Comparison of ENCODE assay signal across 13 cellular contexts in genomic region chr11:16792426-16792825, GRCh38. TPM values are rescaled to one million over a fixed set of nuclear protein-coding genes. Genes with fewer than 3 reads are reported as not detected.
A peak's percentile ranks its signal among the peaks of the same experiment; 100 is the strongest.
DNase-seq lines count a peak whose midpoint lies in the region; ATAC-seq and TF ChIP-seq lines count a peak whose summit lies in the region.
"Had no signal": no experiment of that assay in that cellular context is flagged by ENCODE, and none has a peak within 500 bp of the region (broad histone marks: within the 10 kb centered on the region; RNA-seq: fewer than 3 reads in every experiment).

No MANE protein-coding gene starts in this region.

- H3K4me1 ChIP-seq in hepatocyte (ENCODE audit: insufficient read depth) (peaks cover 6% of the 10 kb centered on the region), aorta (ENCODE audit: control insufficient read depth in 1 of 2, insufficient read depth in 2 of 2, low read length in 2 of 2) (peaks cover 0 to 5% of the 10 kb centered on the region in 2 donors), right atrium auricular region (peaks cover 0 to 51% of the 10 kb centered on the region in 2 donors), SJCRH30 (peaks cover 18% of the 10 kb centered on the region)
- H3K4me1 ChIP-seq: colonic mucosa had no signal

- TF ChIP-seq CTCF in hepatocyte (IDR thresholded peaks at IDR 0.05; ENCODE audit: poor library complexity) (no peak), right atrium auricular region (IDR thresholded peaks at IDR 0.05) (no peak)

- H3K4me3 ChIP-seq in Jurkat, Clone E6-1 (ENCODE audit: low read length): no peak overlapping the region
- no peak overlapping the region for H3K4me3 ChIP-seq in hepatocyte
- H3K4me3 ChIP-seq in aorta (ENCODE audit: low read length in 2 of 2): no peak overlapping the region
- no peak overlapping the region for H3K4me3 ChIP-seq in right atrium auricular region
- H3K4me3 ChIP-seq in SJCRH30: no peak overlapping the region
- H3K4me3 ChIP-seq: colonic mucosa had no signal

- intact Hi-C loops in aorta (cut with DNase I): loop anchor here in 1 of 2 donors (5.0 kb wide), 1 partner anchor 285 kb away; the partner anchor contains the start of gene RPS13

- H3K27ac ChIP-seq in hepatocyte (peak overlapping the region; percentile 88), aorta (ENCODE audit: low read depth in 1 of 2, low read length in 2 of 2) (peak overlapping the region; percentile 18 to 72), right atrium auricular region (no peak overlapping the region), SJCRH30 (no peak overlapping the region)
- H3K27ac ChIP-seq: colonic mucosa had no signal

- H3K36me3 Mint-ChIP-seq in activated naive CD4-positive, alpha-beta T cell treated with anti-CD3 and anti-CD28 coated beads, Interleukin-2, amount 50 U/mL, for 72 hours: no peaks in the 10 kb centered on the region
- H3K36me3 Mint-ChIP-seq: activated naive CD4-positive, alpha-beta T cell treated with anti-CD3 and anti-CD28 coated beads, Interleukin-2, amount 10 ng/mL, durations not matched to agents 7 days and 5 days; natural killer cell had no signal

- no peaks in the 10 kb centered on the region for H3K9me3 Mint-ChIP-seq in activated naive CD4-positive, alpha-beta T cell treated with anti-CD3 and anti-CD28 coated beads, Interleukin-2, amount 50 U/mL, for 72 hours
- H3K9me3 Mint-ChIP-seq: activated naive CD4-positive, alpha-beta T cell treated with anti-CD3 and anti-CD28 coated beads, Interleukin-2, amount 10 ng/mL, durations not matched to agents 7 days and 5 days; natural killer cell had no signal

- DNase-seq in Jurkat, Clone E6-1 (ENCODE audit: low read depth, low spot score): peak; percentile 39
- peak; percentile 45 for DNase-seq in amniotic epithelial cell (ENCODE audit: low read depth)
- no peak for DNase-seq in hepatocyte (ENCODE audit: low spot score)
- peak in 1 of 2 donors; percentile 9 for DNase-seq in aorta
- no peak for DNase-seq in right atrium auricular region (ENCODE audit: low spot score)
- DNase-seq in activated naive CD4-positive, alpha-beta T cell treated with anti-CD3 and anti-CD28 coated beads, Interleukin-2, amount 50 U/mL, for 72 hours (ENCODE audit: low spot score in 2 of 2): no peak
- no peak for DNase-seq in SJCRH30
- DNase-seq: activated naive CD4-positive, alpha-beta T cell treated with anti-CD3 and anti-CD28 coated beads, Interleukin-2, amount 10 ng/mL, durations not matched to agents 7 days and 5 days; colonic mucosa; DMS53; foreskin melanocyte; natural killer cell; substantia nigra had no signal

- no peaks in the 10 kb centered on the region for H3K36me3 ChIP-seq in hepatocyte (replicated peaks; ENCODE audit: insufficient read depth, low read depth)
- H3K36me3 ChIP-seq in aorta (ENCODE audit: control insufficient read depth in 1 of 2, insufficient read depth in 2 of 2, low read length in 1 of 2): no peaks in the 10 kb centered on the region
- peaks cover 3% of the 10 kb centered on the region for H3K36me3 ChIP-seq in right atrium auricular region
- no peaks in the 10 kb centered on the region for H3K36me3 ChIP-seq in SJCRH30
- H3K36me3 ChIP-seq: colonic mucosa had no signal

- no peak overlapping the region for H3K4me2 ChIP-seq in hepatocyte

- H3K79me2 ChIP-seq in hepatocyte: no peaks in the 10 kb centered on the region

- H2AFZ ChIP-seq in hepatocyte: no peak overlapping the region

- H3K27ac Mint-ChIP-seq in activated naive CD4-positive, alpha-beta T cell treated with anti-CD3 and anti-CD28 coated beads, Interleukin-2, amount 50 U/mL, for 72 hours: no peak overlapping the region
- H3K27ac Mint-ChIP-seq: activated naive CD4-positive, alpha-beta T cell treated with anti-CD3 and anti-CD28 coated beads, Interleukin-2, amount 10 ng/mL, durations not matched to agents 7 days and 5 days; natural killer cell had no signal

- H3K9me3 ChIP-seq in hepatocyte (ENCODE audit: low read depth): no peaks in the 10 kb centered on the region
- no peaks in the 10 kb centered on the region for H3K9me3 ChIP-seq in aorta (ENCODE audit: control insufficient read depth, low read length)
- H3K9me3 ChIP-seq in right atrium auricular region: no peaks in the 10 kb centered on the region
- no peaks in the 10 kb centered on the region for H3K9me3 ChIP-seq in SJCRH30 (replicated peaks)
- H3K9me3 ChIP-seq: colonic mucosa had no signal

- no peak for ATAC-seq in aorta (ENCODE audit: low FRiP score)
- no peak for ATAC-seq in activated naive CD4-positive, alpha-beta T cell treated with anti-CD3 and anti-CD28 coated beads, Interleukin-2, amount 50 U/mL, for 72 hours
- ATAC-seq: natural killer cell had no signal

- H3K27me3 ChIP-seq in hepatocyte (no peaks in the 10 kb centered on the region), aorta (ENCODE audit: control insufficient read depth in 1 of 2, insufficient read depth in 2 of 2, low read length in 1 of 2) (no peaks in the 10 kb centered on the region), right atrium auricular region (no peaks in the 10 kb centered on the region), SJCRH30 (no peaks in the 10 kb centered on the region)
- H3K27me3 ChIP-seq: colonic mucosa had no signal

- no peaks in the 10 kb centered on the region for H4K20me1 ChIP-seq in hepatocyte (ENCODE audit: insufficient read depth, poor library complexity, severe bottlenecking)

- H3K9me2 ChIP-seq in hepatocyte (replicated peaks; ENCODE audit: insufficient read depth): no peaks in the 10 kb centered on the region

RNA-seq across cellular contexts. Expression of gene C11orf58, which starts 54.0 kb away (rescaled TPM):
- polyA plus RNA-seq in Jurkat, Clone E6-1 (2012; ENCODE audit: insufficient read depth, insufficient read length): 369 TPM
- total RNA-seq in hepatocyte: 182 and 185 TPM in 2 replicates
- polyA plus RNA-seq in hepatocyte: 170 and 176 TPM in 2 replicates
- total RNA-seq in aorta: 100 to 1,000 TPM in 1 of 2 donors, 10 to 100 TPM in 1; 97.9 to 118 TPM
- polyA plus RNA-seq in aorta: 100 to 1,000 TPM; 133 to 204 TPM
- 100 to 1,000 TPM; 120 to 128 TPM for total RNA-seq in right atrium auricular region
- 100 to 1,000 TPM; 125 to 139 TPM for total RNA-seq in activated naive CD4-positive, alpha-beta T cell treated with anti-CD3 and anti-CD28 coated beads, Interleukin-2, amount 50 U/mL, for 72 hours
- 201 and 237 TPM in 2 replicates for total RNA-seq in SJCRH30 (2014; rRNA removed; shearing (Covaris generic))

Comparison
In these comparisons a context has a peak if more than half of its experiments do, and no peak if none do; other contexts are left out.
1. DNase-seq: peak in Jurkat, Clone E6-1 (single experiment) and amniotic epithelial cell (single experiment); none in hepatocyte (single experiment), right atrium auricular region (single experiment), activated naive CD4-positive, alpha-beta T cell treated with anti-CD3 and anti-CD28 coated beads, Interleukin-2, amount 50 U/mL, for 72 hours (0 of 2) and SJCRH30 (0 of 2).
2. H3K27ac ChIP-seq: peak in hepatocyte (single experiment) and aorta (2 of 2); none in right atrium auricular region (0 of 2) and SJCRH30 (single experiment).